Comparison of ENCODE assay signal across 16 cellular contexts in the genomic region with DNA sequence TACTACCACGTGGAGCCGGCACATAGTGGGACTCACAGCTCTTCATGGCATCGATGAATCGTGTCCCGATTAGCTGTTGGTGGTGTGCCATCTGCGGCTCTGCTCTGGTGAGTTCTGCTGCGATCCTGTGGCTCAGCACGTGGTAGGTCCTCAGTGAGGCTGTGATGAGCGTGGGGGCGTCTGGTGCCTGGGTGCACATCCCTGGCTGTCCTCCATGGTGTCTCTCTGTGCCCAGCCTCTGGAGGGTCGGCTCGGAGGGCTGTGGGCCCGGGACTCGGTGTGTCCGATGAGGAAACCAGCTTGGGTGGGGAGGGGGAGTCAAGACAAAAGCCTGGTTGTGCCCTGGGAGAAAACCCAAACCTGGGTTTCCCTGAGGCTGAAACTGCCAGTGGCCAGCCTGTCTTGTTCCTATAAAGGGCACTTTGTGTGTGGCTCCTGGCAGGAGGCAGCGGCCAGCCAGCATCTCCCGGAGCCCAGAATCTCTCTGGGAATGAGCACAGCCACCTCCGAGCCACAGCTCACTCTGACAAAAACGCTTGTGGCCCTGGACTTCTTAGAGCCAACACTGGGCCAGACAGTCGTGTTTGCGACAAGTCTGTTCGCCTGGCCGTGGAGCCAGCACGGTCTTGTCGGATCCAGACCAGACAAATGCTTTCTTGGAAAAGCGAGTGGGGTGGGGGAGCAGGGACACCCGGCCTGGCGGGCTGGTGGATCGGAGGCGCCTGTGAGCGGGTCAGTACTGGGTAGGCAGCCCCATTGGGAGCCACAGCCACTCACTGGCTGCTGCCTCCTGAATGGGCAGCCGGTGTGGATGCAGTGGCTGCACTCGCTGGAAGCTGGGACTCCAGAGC. TPM values are rescaled to one million over a fixed set of nuclear protein-coding genes. Genes with fewer than 3 reads are reported as not detected.
DNase-seq lines count a peak whose midpoint lies in the region; ATAC-seq and TF ChIP-seq lines count a peak whose summit lies in the region.
"Had no signal": no experiment of that assay in that cellular context is flagged by ENCODE, and none has a peak within 500 bp of the region (broad histone marks: within the 10 kb centered on the region; RNA-seq: fewer than 3 reads in every experiment).

No MANE protein-coding gene starts in this region.

- H3K9me3 Mint-ChIP-seq in neural crest cell, result no peaks in the 10 kb centered on the region

- H3K36me3 ChIP-seq in Peyer's patch, result peaks cover 0 to 4% (median 0%) of the 10 kb centered on the region in 3 donors
- no peaks in the 10 kb centered on the region for H3K36me3 ChIP-seq in testis (ENCODE audit: low read depth, missing control alignments)
- no peaks in the 10 kb centered on the region for H3K36me3 ChIP-seq in PC-3 (ENCODE audit: low read depth, low read length)
- H3K36me3 ChIP-seq: SJCRH30 had no signal

- no peaks in the 10 kb centered on the region for H3K36me3 Mint-ChIP-seq in neural crest cell (ENCODE audit: low read depth)

- intact Hi-C loops in testis (cut with DNase I; ENCODE audit: low total_unique reads), result no loop called here
- intact Hi-C loops in PC-3 (cut with micrococcal nuclease), result no loop called here

- H3F3A ChIP-seq in PC-3 (ENCODE audit: low read length, unreplicated experiment), result no peaks in the 10 kb centered on the region

- POLR2A ChIA-PET in PC-3 (lab: Charles Lee; ENCODE audit: unreplicated experiment), result no interaction called here

- H3K27ac Mint-ChIP-seq in neural crest cell (ENCODE audit: unreplicated experiment), result no peak overlapping the region

- H2AFZ ChIP-seq in PC-3 (ENCODE audit: low read length), result no peak overlapping the region

- peaks cover 97% of the 10 kb centered on the region for H3K79me2 ChIP-seq in PC-3 (ENCODE audit: low read length)

- H3K4me3 ChIP-seq in Peyer's patch, result no peak overlapping the region
- no peak overlapping the region for H3K4me3 ChIP-seq in testis
- no peak overlapping the region for H3K4me3 ChIP-seq in PC-3 (ENCODE audit: low read length)
- H3K4me3 ChIP-seq: SJCRH30 had no signal

- WGBS in testis, 2 donors, result 81 to 82% methylated on average over 17 to 33 of the region's 33 CpGs

- peaks cover 11% of the 10 kb centered on the region for H3K27me3 Mint-ChIP-seq in neural crest cell (ENCODE audit: low read depth)

- peaks cover 32% of the 10 kb centered on the region for H3K4me1 Mint-ChIP-seq in neural crest cell

- TF ChIP-seq CTCF in Peyer's patch (IDR thresholded peaks at IDR 0.05), result no peak
- TF ChIP-seq CTCF in neural crest cell (conservative IDR thresholded peaks at IDR 0.05), result no peak
- TF ChIP-seq CTCF in testis (IDR thresholded peaks at IDR 0.05), result no peak
- no peak for TF ChIP-seq CTCF in PC-3 (conservative IDR thresholded peaks at IDR 0.05; ENCODE audit: low read depth, low read length)

- no peak overlapping the region for H3K9ac ChIP-seq in PC-3 (ENCODE audit: low read length)

- peaks cover 20% of the 10 kb centered on the region for H4K20me1 ChIP-seq in PC-3 (ENCODE audit: low read length)

- no peaks in the 10 kb centered on the region for H3K27me3 ChIP-seq in Peyer's patch
- H3K27me3 ChIP-seq in testis, result no peaks in the 10 kb centered on the region
- no peaks in the 10 kb centered on the region for H3K27me3 ChIP-seq in PC-3 (ENCODE audit: low read length)
- H3K27me3 ChIP-seq: brain microvascular endothelial cell had no signal

- H3K4me1 ChIP-seq in Peyer's patch, result peaks cover 4 to 87% (median 5%) of the 10 kb centered on the region in 4 donors
- H3K4me1 ChIP-seq in testis, result peaks cover 34% of the 10 kb centered on the region
- H3K4me1 ChIP-seq in PC-3 (ENCODE audit: insufficient read depth, low read length), result no peaks in the 10 kb centered on the region

- H3K27ac ChIP-seq in Peyer's patch (peak overlapping the region in 3 of 4 donors; percentile 38 to 78 (median 52)), testis (no peak overlapping the region), PC-3 (ENCODE audit: low read length) (no peak overlapping the region)
- H3K27ac ChIP-seq: brain microvascular endothelial cell, SJCRH30 had no signal

- no peak for TF ChIP-seq POLR2A in Peyer's patch (IDR thresholded peaks at IDR 0.05)
- no peak for TF ChIP-seq POLR2A in testis (IDR thresholded peaks at IDR 0.05)

- no peak overlapping the region for H3K4me2 ChIP-seq in PC-3 (ENCODE audit: low read length)

- CTCF ChIA-PET in PC-3 (lab: Charles Lee), result no interaction called here

- DNase-seq in Peyer's patch, result no peak
- DNase-seq in epidermal melanocyte (ENCODE audit: insufficient read length, low spot score), result peak; percentile 89
- DNase-seq in neural crest cell (ENCODE audit: low read depth, low spot score), result peak; percentile 22
- peak; percentile 44 for DNase-seq in testis
- DNase-seq in NCI-H82 (lab: John Stamatoyannopoulos, UW), result no peak
- no peak for DNase-seq in PC-3
- DNase-seq in SW 1271 (lab: John Stamatoyannopoulos, UW), result no peak
- DNase-seq: activated gamma-delta T cell treated with Interleukin-2 at 50 U/mL for 16 hours; brain microvascular endothelial cell; DMS 273 treated with DMSO at 0.1 percent for 48 hours; islet precursor cell; NCI-H2171 treated with DMSO at 0.1 percent for 48 hours; SJCRH30; stimulated activated CD4-positive, alpha-beta T cell treated with anti-CD3 and anti-CD28 coated beads, Interleukin-2, amount 100 ng/mL, for 48 hours had no signal

- H3K9me3 ChIP-seq in Peyer's patch (no peaks in the 10 kb centered on the region), testis (no peaks in the 10 kb centered on the region), PC-3 (ENCODE audit: low read length) (no peaks in the 10 kb centered on the region)
- H3K9me3 ChIP-seq: SJCRH30 had no signal

- ATAC-seq in HG02970 (IDR thresholded peaks at IDR 0.05; ENCODE audit: low FRiP score, unreplicated experiment) (no peak), PC-3 (no peak)
- ATAC-seq: right cardiac atrium had no signal

- H3K9me2 ChIP-seq in PC-3 (replicated peaks; ENCODE audit: low read length), result no peaks in the 10 kb centered on the region

- H3K4me3 Mint-ChIP-seq in neural crest cell, result no peak overlapping the region

- no TSS peak for BruUV-seq in PC-3 (replicated peaks; lab: Mats Ljungman, UMichigan)

RNA-seq across cellular contexts. Expression of gene SPSB1, which starts 31.8 kb away (rescaled TPM):
- total RNA-seq in Peyer's patch (100 to 1,000 TPM in 2 of 4 donors, 10 to 100 TPM in 2; 69.3 to 168 (median 94.1) TPM), neural crest cell (1.3 and 1.8 TPM in 2 replicates), testis (10 to 100 TPM; 30.0 to 37.9 TPM), PC-3 (2014; rRNA removed) (18.1 and 32.9 TPM in 2 replicates)
- polyA plus RNA-seq in testis (ENCODE audit: insufficient read depth, low read depth, low replicate concordance), result 19.8 TPM

Comparison
In these comparisons a context has a peak if more than half of its experiments do, and no peak if none do; other contexts are left out.
1. DNase-seq: peak in epidermal melanocyte (single experiment), neural crest cell (single experiment) and testis (single experiment); none in Peyer's patch (0 of 3), NCI-H82 (single experiment), PC-3 (single experiment) and SW 1271 (0 of 2).
2. H3K27ac ChIP-seq: peak in Peyer's patch (3 of 4); none in testis (0 of 2) and PC-3 (single experiment).